Comparison of ENCODE assay signal across 11 cellular contexts in genomic region chr7:104981671-104982036, GRCh38. TPM values are rescaled to one million over a fixed set of nuclear protein-coding genes. Genes with fewer than 3 reads are reported as not detected.
A peak's percentile ranks its signal among the peaks of the same experiment; 100 is the strongest.
DNase-seq lines count a peak whose midpoint lies in the region; ATAC-seq and TF ChIP-seq lines count a peak whose summit lies in the region.
"Had no signal": no experiment of that assay in that cellular context is flagged by ENCODE, and none has a peak within 500 bp of the region (broad histone marks: within the 10 kb centered on the region; RNA-seq: fewer than 3 reads in every experiment).

No MANE protein-coding gene starts in this region.

- H3K4me3 ChIP-seq in RWPE2 (ENCODE audit: severe bottlenecking), result no peak overlapping the region
- no peak overlapping the region for H3K4me3 ChIP-seq in esophagus squamous epithelium
- no peak overlapping the region for H3K4me3 ChIP-seq in spleen
- no peak overlapping the region for H3K4me3 ChIP-seq in coronary artery

- intact Hi-C loops in esophagus squamous epithelium (cut with DNase I), result loop anchor here (10.0 kb wide), 1 partner anchor 543 kb away; the partner anchor contains the start of gene PUS7
- intact Hi-C loops in spleen (cut with DNase I; ENCODE audit: low total_unique reads), result loop anchor here (5.0 kb wide), 1 partner anchor 36 kb away; no protein-coding TSS in a partner anchor

- H3K27me3 Mint-ChIP-seq in T-helper 2 cell treated with Interferon-gamma antibody and Interleukin-4, amounts not matched to agents 5 μg/mL and 100 μg/mL, for 36 hours (ENCODE audit: low read depth), result no peaks in the 10 kb centered on the region

- no peak for DNase-seq in T-helper 2 cell treated with Interferon-gamma antibody and Interleukin-4, amounts not matched to agents 5 μg/mL and 100 μg/mL, for 36 hours (ENCODE audit: low spot score)
- DNase-seq in T-helper 2 cell, result no peak
- no peak for DNase-seq in RWPE2 (ENCODE audit: low spot score)
- no peak for DNase-seq in esophagus squamous epithelium (lab: John Stamatoyannopoulos, UW)
- DNase-seq in spleen, result no peak
- DNase-seq in DMS79 (lab: John Stamatoyannopoulos, UW), result no peak
- no peak for DNase-seq in coronary artery (ENCODE audit: low spot score)
- DNase-seq: cerebellar nuclear complex, GOT3 had no signal

- H3K27ac Mint-ChIP-seq in T-helper 2 cell treated with Interferon-gamma antibody and Interleukin-4, amounts not matched to agents 5 μg/mL and 100 μg/mL, for 36 hours, result peak overlapping the region; percentile 28

- peak overlapping the region; percentile 26 for H3K27ac ChIP-seq in RWPE2 (ENCODE audit: poor library complexity, severe bottlenecking)
- peak overlapping the region in 3 of 4 donors; percentile 98 to 99 (median 99) for H3K27ac ChIP-seq in esophagus squamous epithelium
- H3K27ac ChIP-seq in spleen, result peak overlapping the region in 7 of 8 donors; percentile 11 to 98 (median 97)
- peak overlapping the region in 1 of 2 donors; percentile 96 for H3K27ac ChIP-seq in coronary artery

- H3K4me1 Mint-ChIP-seq in T-helper 2 cell treated with Interferon-gamma antibody and Interleukin-4, amounts not matched to agents 5 μg/mL and 100 μg/mL, for 36 hours (ENCODE audit: low read depth), result peaks cover 43% of the 10 kb centered on the region

- ATAC-seq in RWPE2 (ENCODE audit: low read depth) (no peak), GM21423 (IDR thresholded peaks at IDR 0.05; ENCODE audit: unreplicated experiment) (no peak)
- ATAC-seq: stimulated activated effector memory CD8-positive, alpha-beta T cell treated with anti-CD3 and anti-CD28 coated beads, Interleukin-12 subunit alpha, Interleukin-12 subunit beta, amount 100 ng/mL, for 72 hours had no signal

- H3K4me3 Mint-ChIP-seq in T-helper 2 cell treated with Interferon-gamma antibody and Interleukin-4, amounts not matched to agents 5 μg/mL and 100 μg/mL, for 36 hours, result peak overlapping the region; percentile 44

- H3K4me1 ChIP-seq in RWPE2 (ENCODE audit: insufficient read depth, poor library complexity, severe bottlenecking), result peaks cover 38% of the 10 kb centered on the region
- H3K4me1 ChIP-seq in esophagus squamous epithelium, result peaks cover 40 to 74% (median 68%) of the 10 kb centered on the region in 3 donors
- H3K4me1 ChIP-seq in spleen, result peaks cover 38 to 71% (median 55%) of the 10 kb centered on the region in 6 donors

- WGBS in esophagus squamous epithelium, 2 donors, result 63 to 73% methylated on average over 1 of the region's 1 CpG
- 53 to 68% (median 61%) methylated on average over 1 of the region's 1 CpG for WGBS in spleen, 5 donors

- TF ChIP-seq CTCF in RWPE2 (IDR thresholded peaks at IDR 0.05; ENCODE audit: poor library complexity, severe bottlenecking), result no peak
- no peak for TF ChIP-seq CTCF in esophagus squamous epithelium (IDR thresholded peaks at IDR 0.05)
- no peak for TF ChIP-seq CTCF in spleen (IDR thresholded peaks at IDR 0.05 in 8 of 11, conservative IDR thresholded peaks at IDR 0.05 in 3 of 11)
- TF ChIP-seq CTCF in coronary artery (IDR thresholded peaks at IDR 0.05), result no peak

- H3K9me3 ChIP-seq in RWPE2 (ENCODE audit: severe bottlenecking) (no peaks in the 10 kb centered on the region), esophagus squamous epithelium (no peaks in the 10 kb centered on the region), spleen (no peaks in the 10 kb centered on the region)

- H3K27me3 ChIP-seq in RWPE2 (ENCODE audit: insufficient read depth, poor library complexity, severe bottlenecking) (no peaks in the 10 kb centered on the region), esophagus squamous epithelium (no peaks in the 10 kb centered on the region), spleen (replicated peaks in 1 of 7) (no peaks in the 10 kb centered on the region)

- peaks cover 15% of the 10 kb centered on the region for H3K36me3 Mint-ChIP-seq in T-helper 2 cell treated with Interferon-gamma antibody and Interleukin-4, amounts not matched to agents 5 μg/mL and 100 μg/mL, for 36 hours (ENCODE audit: low read depth)

- H3K36me3 ChIP-seq in RWPE2 (ENCODE audit: low read depth) (no peaks in the 10 kb centered on the region; the same call in 1 of the 2 replicates), esophagus squamous epithelium (peaks cover 0 to 5% (median 0%) of the 10 kb centered on the region in 3 donors), spleen (peaks cover 0 to 8% (median 0%) of the 10 kb centered on the region in 6 donors)

- TF ChIP-seq POLR2A in esophagus squamous epithelium (IDR thresholded peaks at IDR 0.05) (no peak), spleen (IDR thresholded peaks at IDR 0.05) (no peak)

- no peaks in the 10 kb centered on the region for H3K9me3 Mint-ChIP-seq in T-helper 2 cell treated with Interferon-gamma antibody and Interleukin-4, amounts not matched to agents 5 μg/mL and 100 μg/mL, for 36 hours
- H3K9me3 Mint-ChIP-seq: stimulated activated effector memory CD8-positive, alpha-beta T cell treated with anti-CD3 and anti-CD28 coated beads, Interleukin-12 subunit alpha, Interleukin-12 subunit beta, amount 100 ng/mL, for 72 hours had no signal

RNA-seq across cellular contexts. Expression of gene KMT2E, which starts 32.4 kb away (rescaled TPM):
- total RNA-seq in esophagus squamous epithelium (10 to 100 TPM; 37.2 to 80.5 (median 54.4) TPM), spleen (100 to 1,000 TPM; 132 to 215 (median 140) TPM)
- polyA plus RNA-seq in spleen, result 10 to 100 TPM; 11.5 to 20.4 (median 14.5) TPM
